ENCODE assay signal across 8 cellular contexts in genomic region chr5:132490484-132491367, GRCh38. TPM values are rescaled to one million over a fixed set of nuclear protein-coding genes. Genes with fewer than 3 reads are reported as not detected.
DNase-seq lines count a peak whose midpoint lies in the region; ATAC-seq and TF ChIP-seq lines count a peak whose summit lies in the region.

IRF1 (minus strand) TSS chr5:132490773; CDS start chr5:132489478, 1,295 bp downstream.

- H4K20me1 ChIP-seq in mammary epithelial cell (ENCODE audit: insufficient read depth, low read length): no peaks in the 10 kb centered on the region

- H3K9ac ChIP-seq in mammary epithelial cell (ENCODE audit: insufficient read depth, low read length): peak within 1 kb of the TSS; percentile 87

- H3K4me3 ChIP-seq in WI38 (ENCODE audit: low read depth, low read length) (peak within 1 kb of the TSS; percentile 95), mammary epithelial cell (replicated peaks in 1 of 3; ENCODE audit: insufficient read depth in 1 of 3, low read depth in 2 of 3, low read length in 3 of 3) (peak within 1 kb of the TSS; percentile 81 to 96 (median 86)), spleen (peak within 1 kb of the TSS; percentile 78 to 96 (median 94))

- CTCF ChIA-PET in mammary epithelial cell (lab: Charles Lee; ENCODE audit: low non-redundant PET): interaction anchor here (0.6 to 0.9 kb wide), 4 partner anchors 25 to 374 kb away, joined by 3 to 7 read pairs (median 3); no protein-coding TSS in a partner anchor

- H3K36me3 ChIP-seq in mammary epithelial cell (ENCODE audit: insufficient read depth, low read length) (peaks cover 4% of the 10 kb centered on the region), spleen (peaks cover 6 to 39% (median 34%) of the 10 kb centered on the region in 6 donors)

- TSS peak; percentile 53 for BruUV-seq in mammary epithelial cell (replicated peaks; lab: Mats Ljungman, UMichigan)

- dilution Hi-C loops in mammary epithelial cell (cut with HindIII; ENCODE audit: low sequenced_read_pairs): loop anchor here (25.0 kb wide), 1 partner anchor 403 kb away; no protein-coding TSS in a partner anchor

- ATAC-seq in GM18907 (IDR thresholded peaks at IDR 0.05; ENCODE audit: unreplicated experiment) (peak; percentile 83), HG03139 (IDR thresholded peaks at IDR 0.05; ENCODE audit: unreplicated experiment) (peak; percentile 75)

- intact Hi-C loops in mammary epithelial cell (cut with micrococcal nuclease) (loop anchor here (1.0 kb wide), 2 partner anchors 23 to 64 kb away; no protein-coding TSS in a partner anchor), spleen (cut with DNase I; ENCODE audit: low total_unique reads) (loop anchor here (5.0 kb wide), 1 partner anchor 78 kb away; no protein-coding TSS in a partner anchor)

- H3K9me3 ChIP-seq in mammary epithelial cell (replicated peaks; ENCODE audit: insufficient read depth, low read length) (no peaks in the 10 kb centered on the region), spleen (no peaks in the 10 kb centered on the region)

- TF ChIP-seq CTCF in WI38 (IDR thresholded peaks at IDR 0.05; ENCODE audit: low read depth, low read length) (no peak), mammary epithelial cell (conservative IDR thresholded peaks at IDR 0.05 in 1 of 2, IDR thresholded peaks at IDR 0.05 in 1 of 2; ENCODE audit: extremely low read depth in 1 of 2, insufficient read depth in 1 of 2, low read depth in 1 of 2, low read length in 2 of 2) (peak in 1 of 2 donors; percentile 20), spleen (IDR thresholded peaks at IDR 0.05 in 8 of 11, conservative IDR thresholded peaks at IDR 0.05 in 3 of 11) (peak in 4 of 11 experiments; percentile 19 to 45 (median 32))

- H3K4me1 ChIP-seq in mammary epithelial cell (ENCODE audit: insufficient read depth, low read length) (peaks cover 28% of the 10 kb centered on the region), spleen (peaks cover 46 to 91% (median 81%) of the 10 kb centered on the region in 6 donors)

- in situ Hi-C loops in mammary epithelial cell (cut with MboI; ENCODE audit: low sequenced_read_pairs in 2 of 2): loop anchor here (5.0 to 10.0 kb wide), 3 partner anchors 68 to 106 kb away; no protein-coding TSS in a partner anchor

- H3K27me3 ChIP-seq in mammary epithelial cell (ENCODE audit: insufficient read depth, low read length): no peaks in the 10 kb centered on the region
- no peaks in the 10 kb centered on the region for H3K27me3 ChIP-seq in spleen (replicated peaks in 1 of 7)

- peaks cover 35% of the 10 kb centered on the region for H3K79me2 ChIP-seq in mammary epithelial cell (ENCODE audit: insufficient read depth, low read length)

- peak within 1 kb of the TSS; percentile 92 for H2AFZ ChIP-seq in mammary epithelial cell (ENCODE audit: low read depth, low read length)

- peak within 1 kb of the TSS; percentile 86 for H3K27ac ChIP-seq in mammary epithelial cell (ENCODE audit: insufficient read depth, low read depth, low read length)
- H3K27ac ChIP-seq in spleen: peak within 1 kb of the TSS; percentile 96 to 100 (median 100)

- peak; percentile 99 for DNase-seq in AG08396 (ENCODE audit: low spot score)
- DNase-seq in NCI-H2227 treated with DMSO at 0.1 percent for 48 hours (lab: John Stamatoyannopoulos, UW): peak; percentile 76
- DNase-seq in mammary epithelial cell: peak; percentile 98
- DNase-seq in iPS-NIHi7 (ENCODE audit: extremely low spot score): peak; percentile 98
- peak; percentile 99 for DNase-seq in spleen

- TF ChIP-seq POLR2A in spleen (IDR thresholded peaks at IDR 0.05): peak; percentile 92 to 99 (median 92)

- 1% methylated on average over 17 of the region's 87 CpGs for WGBS in mammary epithelial cell (ENCODE audit: low coverage, missing lambda C conversion rate)
- WGBS in spleen, 5 donors: 0 to 1% (median 0%) methylated on average over 29 to 87 of the region's 87 CpGs

- H3K4me2 ChIP-seq in mammary epithelial cell (ENCODE audit: insufficient read depth, low read depth, low read length): peak within 1 kb of the TSS; percentile 98

RNA-seq across cellular contexts. Expression of gene IRF1, which starts in this region (rescaled TPM):
- total RNA-seq in mammary epithelial cell: 10 to 100 TPM in 1 of 2 donors, 1 to 10 TPM in 1; 5.3 to 14.9 TPM
- polyA plus RNA-seq in mammary epithelial cell: 9.0 TPM
- 24.6 TPM for polyA minus RNA-seq in mammary epithelial cell
- total RNA-seq in spleen: 100 to 1,000 TPM; 146 to 307 (median 165) TPM
- polyA plus RNA-seq in spleen: 100 to 1,000 TPM in 1 of 3 donors, 10 to 100 TPM in 2; 57.9 to 113 (median 59.7) TPM

Comparison
In these comparisons a context has a peak if more than half of its experiments do, and no peak if none do; other contexts are left out.
1. Peak in every context shown above with its lines: DNase-seq, ATAC-seq, H3K4me3 ChIP-seq and H3K27ac ChIP-seq.
2. RNA of gene IRF1 (total RNA-seq): 146 to 307 TPM in spleen; 5.3 to 14.9 TPM in mammary epithelial cell; every median in the first group is over 4 times any median in the second.